ENCODE assay signal across 15 cellular contexts in the genomic region with DNA sequence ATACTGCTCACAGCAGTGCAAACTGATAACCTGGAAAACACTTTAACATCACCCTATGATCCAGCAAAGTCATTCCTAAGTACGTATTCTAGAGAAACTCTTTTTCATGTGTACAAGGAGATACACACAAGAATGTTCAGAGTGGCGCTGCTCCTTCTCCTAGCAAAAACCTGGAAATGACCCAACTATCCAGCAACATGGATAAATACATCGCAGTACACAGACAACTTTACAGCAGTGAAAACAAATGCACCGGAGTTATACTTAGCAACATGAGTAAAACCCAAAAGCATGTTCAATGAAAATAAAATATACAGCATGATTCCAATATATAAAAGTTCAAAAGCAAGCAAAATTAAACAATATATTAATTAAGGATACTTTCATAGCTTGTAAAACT. TPM values are rescaled to one million over a fixed set of nuclear protein-coding genes. Genes with fewer than 3 reads are reported as not detected.
"Had no signal": no experiment of that assay in that cellular context is flagged by ENCODE, and none has a peak within 500 bp of the region (broad histone marks: within the 10 kb centered on the region; RNA-seq: fewer than 3 reads in every experiment).

No MANE protein-coding gene starts in this region.

- H3K4me1 ChIP-seq: body of pancreas, vagina had no signal

- H2AFZ ChIP-seq: parathyroid adenoma had no signal

- H3K9me3 ChIP-seq: body of pancreas, tibial artery, vagina had no signal

- H3K27ac Mint-ChIP-seq: activated T-helper 2 cell treated with anti-CD3 and anti-CD28 coated beads, Interferon-gamma antibody, Interleukin-2, Interleukin-4, amounts not matched to agents 10 μg/mL and 5 μg/mL and 100 μg/mL, durations not matched to agents 14 hours and 24 hours and 36 hours; T-helper 2 cell treated with Interferon-gamma antibody and Interleukin-4, amounts not matched to agents 5 μg/mL and 100 μg/mL, for 36 hours had no signal

- H3K27me3 ChIP-seq: body of pancreas, tibial artery, vagina had no signal

- H3K27ac ChIP-seq: body of pancreas, parathyroid adenoma, tibial artery, vagina had no signal

- DNase-seq: activated CD4-positive, alpha-beta T cell treated with anti-CD3 and anti-CD28 coated beads for 4 hours; amniotic stem cell; body of pancreas; cerebellar nuclear complex; dermis blood vessel endothelial cell; erythroblast; naive B cell; tibial artery had no signal

- H3K4me3 ChIP-seq: body of pancreas, lung, skin epidermis, tibial artery, vagina had no signal

- H3K9me3 Mint-ChIP-seq: activated naive CD4-positive, alpha-beta T cell treated with anti-CD3 and anti-CD28 coated beads, Interleukin-2, amount 50 U/mL, for 24 hours; activated T-helper 2 cell treated with anti-CD3 and anti-CD28 coated beads, Interferon-gamma antibody, Interleukin-2, Interleukin-4, amounts not matched to agents 10 μg/mL and 5 μg/mL and 100 μg/mL, durations not matched to agents 14 hours and 24 hours and 36 hours; naive B cell; T-helper 2 cell treated with Interferon-gamma antibody and Interleukin-4, amounts not matched to agents 5 μg/mL and 100 μg/mL, for 36 hours had no signal

- H3K27me3 Mint-ChIP-seq: activated naive CD4-positive, alpha-beta T cell treated with anti-CD3 and anti-CD28 coated beads, Interleukin-2, amount 50 U/mL, for 24 hours; naive B cell had no signal

- ATAC-seq: body of pancreas had no signal

- H3K4me3 Mint-ChIP-seq: activated naive CD4-positive, alpha-beta T cell treated with anti-CD3 and anti-CD28 coated beads, Interleukin-2, amount 50 U/mL, for 24 hours; naive B cell; T-helper 2 cell treated with Interferon-gamma antibody and Interleukin-4, amounts not matched to agents 5 μg/mL and 100 μg/mL, for 36 hours had no signal

- H3K9ac ChIP-seq: parathyroid adenoma had no signal

RNA-seq across cellular contexts. Expression of gene TMEM119, which starts 55.6 kb away (rescaled TPM):
- total RNA-seq: activated T-helper 2 cell treated with anti-CD3 and anti-CD28 coated beads, Interferon-gamma antibody, Interleukin-2, Interleukin-4, amounts not matched to agents 10 μg/mL and 5 μg/mL and 100 μg/mL, durations not matched to agents 14 hours and 24 hours and 36 hours had no signal
